ENCODE assay signal across 1 cellular context in genomic region chr2:176769499-176770350, GRCh38.
TF ChIP-seq lines count a peak whose summit lies in the region.

No MANE protein-coding gene starts in this region.

TF ChIP-seq in H1, 55 proteins besides CTCF, POLR2A, EP300 and RAD21 (continued from another document):
- no peak for TF ChIP-seq USF2 (IDR thresholded peaks at IDR 0.05; ENCODE audit: low read length)
- no peak for TF ChIP-seq SP2 (IDR thresholded peaks at IDR 0.05; ENCODE audit: low read length)
- TF ChIP-seq TBP (IDR thresholded peaks at IDR 0.05; ENCODE audit: low read depth, low read length), result no peak
- TF ChIP-seq FOSL1 (IDR thresholded peaks at IDR 0.05; ENCODE audit: insufficient read depth, low read depth, low read length), result no peak
- TF ChIP-seq SRF (IDR thresholded peaks at IDR 0.05; ENCODE audit: low read depth, low read length), result no peak
